Comparison of ENCODE assay signal across 1 cellular context in the genomic region with DNA sequence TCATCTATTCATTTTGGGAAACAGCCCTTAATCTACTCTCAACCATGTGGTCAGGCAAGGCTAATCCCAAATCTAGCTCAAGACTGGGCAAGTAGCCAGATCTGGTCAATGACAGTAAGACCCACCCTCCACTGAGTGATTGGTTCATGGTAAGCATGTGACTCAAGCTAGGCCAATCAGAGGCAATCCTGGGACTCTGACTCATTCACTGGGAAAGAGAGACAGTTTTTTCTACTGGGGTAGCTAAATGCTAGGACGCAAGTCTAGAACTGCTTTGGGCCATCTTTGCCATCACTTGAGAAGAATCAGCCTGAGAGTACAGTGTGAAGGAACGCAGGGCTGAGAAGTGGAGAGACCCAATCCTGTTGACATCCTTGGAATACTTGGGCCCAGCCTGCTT.
TF ChIP-seq lines count a peak whose summit lies in the region.

No MANE protein-coding gene starts in this region.

TF ChIP-seq in WTC11, 78 proteins besides CTCF, POLR2A, EP300 and RAD21 (continued from another document):
- TF ChIP-seq, protein P1, sequence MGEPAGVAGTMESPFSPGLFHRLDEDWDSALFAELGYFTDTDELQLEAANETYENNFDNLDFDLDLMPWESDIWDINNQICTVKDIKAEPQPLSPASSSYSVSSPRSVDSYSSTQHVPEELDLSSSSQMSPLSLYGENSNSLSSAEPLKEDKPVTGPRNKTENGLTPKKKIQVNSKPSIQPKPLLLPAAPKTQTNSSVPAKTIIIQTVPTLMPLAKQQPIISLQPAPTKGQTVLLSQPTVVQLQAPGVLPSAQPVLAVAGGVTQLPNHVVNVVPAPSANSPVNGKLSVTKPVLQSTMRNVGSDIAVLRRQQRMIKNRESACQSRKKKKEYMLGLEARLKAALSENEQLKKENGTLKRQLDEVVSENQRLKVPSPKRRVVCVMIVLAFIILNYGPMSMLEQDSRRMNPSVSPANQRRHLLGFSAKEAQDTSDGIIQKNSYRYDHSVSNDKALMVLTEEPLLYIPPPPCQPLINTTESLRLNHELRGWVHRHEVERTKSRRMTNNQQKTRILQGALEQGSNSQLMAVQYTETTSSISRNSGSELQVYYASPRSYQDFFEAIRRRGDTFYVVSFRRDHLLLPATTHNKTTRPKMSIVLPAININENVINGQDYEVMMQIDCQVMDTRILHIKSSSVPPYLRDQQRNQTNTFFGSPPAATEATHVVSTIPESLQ (CRISPR knock-in tag; IDR thresholded peaks at IDR 0.05) = no peak
- TF ChIP-seq, protein P2, sequence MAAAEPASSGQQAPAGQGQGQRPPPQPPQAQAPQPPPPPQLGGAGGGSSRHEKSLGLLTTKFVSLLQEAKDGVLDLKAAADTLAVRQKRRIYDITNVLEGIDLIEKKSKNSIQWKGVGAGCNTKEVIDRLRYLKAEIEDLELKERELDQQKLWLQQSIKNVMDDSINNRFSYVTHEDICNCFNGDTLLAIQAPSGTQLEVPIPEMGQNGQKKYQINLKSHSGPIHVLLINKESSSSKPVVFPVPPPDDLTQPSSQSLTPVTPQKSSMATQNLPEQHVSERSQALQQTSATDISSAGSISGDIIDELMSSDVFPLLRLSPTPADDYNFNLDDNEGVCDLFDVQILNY (CRISPR knock-in tag; IDR thresholded peaks at IDR 0.05) = no peak
- TF ChIP-seq EMX1 (CRISPR knock-in tag; IDR thresholded peaks at IDR 0.05) (no peak), NFYB (CRISPR knock-in tag; conservative IDR thresholded peaks at IDR 0.05; ENCODE audit: low read depth) (0 out of 2 replicates have a peak, but pooled peaks have one; percentile 36)
